Comparison of ENCODE assay signal across 24 cellular contexts in genomic region chr19:19315444-19315843, GRCh38. TPM values are rescaled to one million over a fixed set of nuclear protein-coding genes. Genes with fewer than 3 reads are reported as not detected.
DNase-seq lines count a peak whose midpoint lies in the region; FAIRE-seq and TF ChIP-seq lines count a peak whose summit lies in the region.
"Had no signal": no experiment of that assay in that cellular context is flagged by ENCODE, and none has a peak within 500 bp of the region (broad histone marks: within the 10 kb centered on the region; RNA-seq: fewer than 3 reads in every experiment).

No MANE protein-coding gene starts in this region.

- H4K20me1 ChIP-seq in BLaER1 treated with 17β-estradiol and CSF1 and Interleukin-3, amounts not matched to agents 10 nM and 100 nM, result peaks cover 0 to 75% (median 34%) of the 10 kb centered on the region in 11 experiments; a peak in 15 of 22 replicates
- H4K20me1 ChIP-seq in OCI-LY3 (ENCODE audit: insufficient read depth, low read length), result peaks cover 5% of the 10 kb centered on the region; the same call in 1 of the 2 replicates
- peaks cover 3 to 6% of the 10 kb centered on the region in 2 experiments for H4K20me1 ChIP-seq in H1 (replicated peaks in 1 of 2; ENCODE audit: control insufficient read depth in 1 of 2, insufficient read depth in 2 of 2, low read length in 2 of 2)

- no peak overlapping the region for H2BK120ac ChIP-seq in H1 (replicated peaks; ENCODE audit: low read depth, low read length)

- no peak overlapping the region for H2AK5ac ChIP-seq in H1 (ENCODE audit: low read depth, low read length)

- no peak overlapping the region for H3K4me3 ChIP-seq in BLaER1 treated with 17β-estradiol and CSF1 and Interleukin-3, amounts not matched to agents 10 nM and 100 nM
- H3K4me3 ChIP-seq in OCI-LY3 (ENCODE audit: low read length), result no peak overlapping the region
- H3K4me3 ChIP-seq in H1 (ENCODE audit: extremely low read depth in 1 of 4, insufficient read depth in 2 of 4, low read depth in 3 of 4, low read length in 4 of 4), result no peak overlapping the region
- H3K4me3 ChIP-seq in HAP-1, result no peak overlapping the region
- H3K4me3 ChIP-seq: A549, dorsolateral prefrontal cortex, gastroesophageal sphincter, neural progenitor cell had no signal

- DNase-seq in NCI-H82 (lab: John Stamatoyannopoulos, UW) (peak; percentile 39), NCI-H82 treated with DMSO at 0.1 percent for 48 hours (lab: John Stamatoyannopoulos, UW; ENCODE audit: unreplicated experiment) (no peak), H1 (ENCODE audit: low read depth in 1 of 2, low spot score in 2 of 2) (no peak), anterior cingulate cortex (lab: John Stamatoyannopoulos, UW) (no peak), HAP-1 (ENCODE audit: low spot score in 2 of 2) (no peak), GM12892 (ENCODE audit: insufficient read length) (no peak)
- DNase-seq: activated CD8-positive, alpha-beta memory T cell treated with anti-CD3 and anti-CD28 coated beads, Interleukin-2, amount 50 U/mL, for 48 hours; DMS79; dorsolateral prefrontal cortex; IMR-90; left colon; midbrain; MM.1S; NCI-H187; SIG-M5; stimulated activated CD4-positive, alpha-beta T cell treated with anti-CD3 and anti-CD28 coated beads, Interleukin-12 subunit alpha, Interleukin-12 subunit beta, amount 100 ng/mL, for 4 hours had no signal

- no peak for TF ChIP-seq EP300 in H1 (IDR thresholded peaks at IDR 0.05; ENCODE audit: borderline replicate concordance in 1 of 2, low read depth in 2 of 2, low read length in 2 of 2)

- TF ChIP-seq RAD21 in H1 (IDR thresholded peaks at IDR 0.05 in 1 of 2, conservative IDR thresholded peaks at IDR 0.05 in 1 of 2; ENCODE audit: low read depth in 2 of 2, low read length in 2 of 2), result peak in 1 of 2 experiments; percentile 18; a peak in 1 of 4 replicates

- H4K5ac ChIP-seq in H1 (ENCODE audit: insufficient read length, low read depth, low read length), result no peak overlapping the region

- H3K79me1 ChIP-seq in H1 (ENCODE audit: low read depth, low read length), result no peaks in the 10 kb centered on the region; the same call in 1 of the 2 replicates

- no peak overlapping the region for H3K27ac ChIP-seq in BLaER1 treated with 17β-estradiol and CSF1 and Interleukin-3, amounts not matched to agents 10 nM and 100 nM
- H3K27ac ChIP-seq in OCI-LY3 (ENCODE audit: low read length) (no peak overlapping the region), H1 (ENCODE audit: low read depth, low read length) (no peak overlapping the region)
- H3K27ac ChIP-seq: A549, dorsolateral prefrontal cortex, gastroesophageal sphincter, neural progenitor cell had no signal

- H3K79me2 ChIP-seq in OCI-LY3 (ENCODE audit: low read length), result peaks cover 29% of the 10 kb centered on the region
- peaks cover 3 to 35% of the 10 kb centered on the region in 2 experiments; a peak in 3 of 4 replicates for H3K79me2 ChIP-seq in H1 (ENCODE audit: control insufficient read depth in 1 of 2, insufficient read depth in 2 of 2, low read length in 2 of 2)

- no peak overlapping the region for H3K56ac ChIP-seq in H1 (replicated peaks; ENCODE audit: insufficient read length, low read depth, low read length)

- H2BK20ac ChIP-seq in H1 (ENCODE audit: low read length), result no peak overlapping the region

- peaks cover 63 to 73% (median 68%) of the 10 kb centered on the region in 11 experiments for H3K36me3 ChIP-seq in BLaER1 treated with 17β-estradiol and CSF1 and Interleukin-3, amounts not matched to agents 10 nM and 100 nM
- H3K36me3 ChIP-seq in OCI-LY3 (replicated peaks; ENCODE audit: low read depth, low read length), result peaks cover 21% of the 10 kb centered on the region
- peaks cover 4 to 41% (median 11%) of the 10 kb centered on the region in 4 experiments; a peak in 6 of 8 replicates for H3K36me3 ChIP-seq in H1 (ENCODE audit: control insufficient read depth in 2 of 4, insufficient read depth in 4 of 4, low read length in 3 of 4)
- peaks cover 27% of the 10 kb centered on the region for H3K36me3 ChIP-seq in HAP-1 (replicated peaks)
- H3K36me3 ChIP-seq: neural progenitor cell had no signal

- H3K18ac ChIP-seq in H1 (ENCODE audit: extremely low read depth, low read length), result no peak overlapping the region

- peak overlapping the region in 6 of 11 experiments; percentile 5 to 49 (median 18); a peak in 3 of 22 replicates for H3K9ac ChIP-seq in BLaER1 treated with 17β-estradiol and CSF1 and Interleukin-3, amounts not matched to agents 10 nM and 100 nM
- H3K9ac ChIP-seq in OCI-LY3 (ENCODE audit: low read length) (no peak overlapping the region), H1 (replicated peaks in 1 of 4; ENCODE audit: extremely low read depth in 1 of 4, low read depth in 3 of 4, low read length in 3 of 4) (no peak overlapping the region)
- H3K9ac ChIP-seq: neural progenitor cell had no signal

- H2BK15ac ChIP-seq in H1 (ENCODE audit: low read length), result no peak overlapping the region

- no peak overlapping the region for H3K4me2 ChIP-seq in BLaER1 treated with 17β-estradiol and CSF1 and Interleukin-3, amounts not matched to agents 10 nM and 100 nM
- H3K4me2 ChIP-seq in OCI-LY3 (ENCODE audit: low read length) (no peak overlapping the region), H1 (ENCODE audit: insufficient read depth in 1 of 2, low read depth in 2 of 2, low read length in 2 of 2) (no peak overlapping the region)
- H3K4me2 ChIP-seq: A549, neural progenitor cell had no signal

- no peak overlapping the region for H4K91ac ChIP-seq in H1 (replicated peaks; ENCODE audit: insufficient read length, low read length)

- no peaks in the 10 kb centered on the region for H3K9me3 ChIP-seq in BLaER1 treated with 17β-estradiol and CSF1 and Interleukin-3, amounts not matched to agents 10 nM and 100 nM (replicated peaks in 1 of 11)
- H3K9me3 ChIP-seq in OCI-LY3 (ENCODE audit: insufficient read depth, low read length), result no peaks in the 10 kb centered on the region
- no peaks in the 10 kb centered on the region for H3K9me3 ChIP-seq in H1 (ENCODE audit: insufficient read depth in 2 of 2, low read depth in 1 of 2, low read length in 1 of 2)
- H3K9me3 ChIP-seq in HAP-1, result no peaks in the 10 kb centered on the region
- H3K9me3 ChIP-seq: A549, gastroesophageal sphincter had no signal

- CTCF ChIA-PET in H1 (lab: Charles Lee; ENCODE audit: partially characterized antibody), result interaction anchor here (0.6 to 2.5 kb wide), 18 partner anchors 9 to 901 kb away, joined by 3 to 11 read pairs (median 3); no protein-coding TSS in a partner anchor

- peaks cover 3% of the 10 kb centered on the region; the same call in 1 of the 2 replicates for H3K23me2 ChIP-seq in H1 (ENCODE audit: low read depth, low read length)

- no peak for TF ChIP-seq POLR2A in H1 (IDR thresholded peaks at IDR 0.05; ENCODE audit: control extremely low read depth in 1 of 2, low read depth in 2 of 2, low read length in 2 of 2)
- TF ChIP-seq POLR2A in GM12892 (IDR thresholded peaks at IDR 0.05; ENCODE audit: low read depth, low read length), result no peak

- no peak overlapping the region for H2BK12ac ChIP-seq in H1 (ENCODE audit: low read depth, low read length)

- in situ Hi-C loops in HAP-1 (cut with MboI; ENCODE audit: low sequenced_read_pairs), result no loop called here

- no peak overlapping the region for H3K14ac ChIP-seq in H1 (ENCODE audit: insufficient read length)

- TF ChIP-seq CTCF in OCI-LY3 (IDR thresholded peaks at IDR 0.05; ENCODE audit: low read depth, low read length) (peak; percentile 29; the same call in 1 of the 2 replicates), H1 (IDR thresholded peaks at IDR 0.05; ENCODE audit: control extremely low read depth in 1 of 3, insufficient read depth in 1 of 3, low read depth in 1 of 3, low read length in 3 of 3) (peak; percentile 24 to 32 (median 29))

- no peak overlapping the region for H2BK5ac ChIP-seq in H1 (ENCODE audit: low read depth, low read length)

- peaks cover 12 to 22% (median 16%) of the 10 kb centered on the region in 10 experiments for H3K4me1 ChIP-seq in BLaER1 treated with 17β-estradiol and CSF1 and Interleukin-3, amounts not matched to agents 10 nM and 100 nM
- H3K4me1 ChIP-seq in OCI-LY3 (ENCODE audit: low read length) (peaks cover 10% of the 10 kb centered on the region), H1 (replicated peaks in 1 of 4; ENCODE audit: control insufficient read depth in 3 of 4, insufficient read depth in 4 of 4, low read length in 3 of 4) (peaks cover 0 to 4% (median 1%) of the 10 kb centered on the region in 4 experiments; a peak in 1 of 7 replicates), HAP-1 (peaks cover 3% of the 10 kb centered on the region)

- no peaks in the 10 kb centered on the region for H3K27me3 ChIP-seq in BLaER1 treated with 17β-estradiol and CSF1 and Interleukin-3, amounts not matched to agents 10 nM and 100 nM
- H3K27me3 ChIP-seq in OCI-LY3 (ENCODE audit: low read depth, low read length), result no peaks in the 10 kb centered on the region
- H3K27me3 ChIP-seq in H1 (replicated peaks in 1 of 4; ENCODE audit: control insufficient read depth in 3 of 4, extremely low read depth in 1 of 4, insufficient read depth in 3 of 4, low read length in 3 of 4), result no peaks in the 10 kb centered on the region
- H3K27me3 ChIP-seq in HAP-1 (ENCODE audit: low read depth), result no peaks in the 10 kb centered on the region
- H3K27me3 ChIP-seq: dorsolateral prefrontal cortex, gastroesophageal sphincter, neural progenitor cell had no signal

- POLR2A ChIA-PET in H1 (lab: Charles Lee; ENCODE audit: partially characterized antibody), result interaction anchor here (0.6 to 1.3 kb wide), 7 partner anchors 9 to 122 kb away, joined by 3 to 5 read pairs (median 3); no protein-coding TSS in a partner anchor

- H3K4ac ChIP-seq in H1 (replicated peaks; ENCODE audit: insufficient read length, low read depth, low read length), result no peak overlapping the region

- no peak for FAIRE-seq in H1 (lab: Jason Lieb, UNC)
- FAIRE-seq in GM12892 (lab: Jason Lieb, UNC), result no peak
- FAIRE-seq: A549, bronchial epithelial cell had no signal

- WGBS in H1 (ENCODE audit: extremely low coverage in 1 of 2, insufficient coverage in 1 of 2, insufficient read length in 1 of 2, insufficient replicate concordance in 2 of 2, low coverage in 1 of 2, low lambda C conversion rate in 2 of 2, missing lambda C conversion rate in 1 of 2), 2 experiments, result 85% methylated on average over 2 of the region's 2 CpGs; no CpG with 5 or more reads in 1 of the 2 experiments

- no peak overlapping the region for H2AFZ ChIP-seq in OCI-LY3 (ENCODE audit: low read depth, low read length)
- no peak overlapping the region for H2AFZ ChIP-seq in H1 (ENCODE audit: low read length)
- H2AFZ ChIP-seq: neural progenitor cell had no signal

- H4K8ac ChIP-seq in H1 (ENCODE audit: extremely low read depth, insufficient read depth, low read length), result no peak overlapping the region

- no peak overlapping the region for H3K23ac ChIP-seq in H1 (ENCODE audit: insufficient read length)

RNA-seq across cellular contexts. Expression of gene SUGP1, which starts 4.9 kb away (rescaled TPM):
- total RNA-seq in H1 (2021; fragmentation: NEBNext Ultra II Directional; extraction: Animal tissue kit (Norgen Biotek cat#: 25700)), result 65.2 and 70.5 TPM in 2 replicates
- 38.5 and 56.6 TPM in 2 replicates for polyA plus RNA-seq in H1 (2011; rRNA removed)
- 66.9 TPM for polyA plus RNA-seq in H1 (2011; cell fraction: cytosol; rRNA removed)
- polyA plus RNA-seq in H1 (2011; cell fraction: nucleus; rRNA removed), result 143 TPM
- polyA plus RNA-seq in H1 (2012, experiment 1 of 2), result 70.0 to 90.1 TPM (median 81.2 TPM) in 4 replicates
- 41.7 TPM for polyA plus RNA-seq in H1 (2012, experiment 2 of 2)
- polyA plus RNA-seq in H1 (2013, experiment 1 of 2), result 66.1 TPM
- 58.2 TPM for polyA plus RNA-seq in H1 (2013, experiment 2 of 2)
- polyA minus RNA-seq in H1 (2011; rRNA and poly(A)+ RNA removed), result 30.0 and 32.8 TPM in 2 replicates
- polyA minus RNA-seq in H1 (2011; cell fraction: cytosol; rRNA and poly(A)+ RNA removed), result 30.8 TPM
- polyA minus RNA-seq in H1 (2011; cell fraction: nucleus; rRNA and poly(A)+ RNA removed), result 44.9 TPM
- polyA plus RNA-seq in GM12892 (2012; ENCODE audit: missing spikeins), result 21.5 TPM

RNA-seq across cellular contexts. Expression of gene MAU2, which starts 5.2 kb away (rescaled TPM):
- 40.8 TPM in 2 replicates for total RNA-seq in H1 (2021; fragmentation: NEBNext Ultra II Directional; extraction: Animal tissue kit (Norgen Biotek cat#: 25700))
- 32.0 and 43.7 TPM in 2 replicates for polyA plus RNA-seq in H1 (2011; rRNA removed)
- polyA plus RNA-seq in H1 (2011; cell fraction: cytosol; rRNA removed), result 32.1 TPM
- 98.5 TPM for polyA plus RNA-seq in H1 (2011; cell fraction: nucleus; rRNA removed)
- 23.0 to 31.5 TPM (median 28.2 TPM) in 4 replicates for polyA plus RNA-seq in H1 (2012, experiment 1 of 2)
- polyA plus RNA-seq in H1 (2012, experiment 2 of 2), result 16.4 TPM
- polyA plus RNA-seq in H1 (2013, experiment 1 of 2), result 16.2 TPM
- 13.9 TPM for polyA plus RNA-seq in H1 (2013, experiment 2 of 2)
- 87.6 and 99.4 TPM in 2 replicates for polyA minus RNA-seq in H1 (2011; rRNA and poly(A)+ RNA removed)
- polyA minus RNA-seq in H1 (2011; cell fraction: cytosol; rRNA and poly(A)+ RNA removed), result 42.6 TPM
- 79.4 TPM for polyA minus RNA-seq in H1 (2011; cell fraction: nucleus; rRNA and poly(A)+ RNA removed)
- 19.7 TPM for polyA plus RNA-seq in GM12892 (2012; ENCODE audit: missing spikeins)

RNA-seq across cellular contexts. Expression of gene TM6SF2, which starts 42.3 kb away (rescaled TPM):
- total RNA-seq in H1 (2021; fragmentation: NEBNext Ultra II Directional; extraction: Animal tissue kit (Norgen Biotek cat#: 25700)), result 5.3 and 6.5 TPM in 2 replicates
- polyA plus RNA-seq in H1 (2011; rRNA removed), result 10.1 and 12.9 TPM in 2 replicates
- polyA plus RNA-seq in H1 (2011; cell fraction: cytosol; rRNA removed), result 7.7 TPM
- polyA plus RNA-seq in H1 (2011; cell fraction: nucleus; rRNA removed), result 23.1 TPM
- 2.8 to 9.1 TPM (median 6.3 TPM) in 4 replicates for polyA plus RNA-seq in H1 (2012, experiment 1 of 2)
- polyA plus RNA-seq in H1 (2012, experiment 2 of 2), result 5.6 TPM
- 6.5 TPM for polyA plus RNA-seq in H1 (2013, experiment 1 of 2)
- polyA plus RNA-seq in H1 (2013, experiment 2 of 2), result 5.9 TPM
- 3.7 TPM in 2 replicates for polyA minus RNA-seq in H1 (2011; rRNA and poly(A)+ RNA removed)
- 2.5 TPM for polyA minus RNA-seq in H1 (2011; cell fraction: cytosol; rRNA and poly(A)+ RNA removed)
- 3.7 TPM for polyA minus RNA-seq in H1 (2011; cell fraction: nucleus; rRNA and poly(A)+ RNA removed)
- polyA plus RNA-seq in GM12892 (2012; ENCODE audit: missing spikeins), result not detected
- total RNA-seq: bronchial epithelial cell; gastroesophageal sphincter; T-helper 2 cell treated with Interferon-gamma antibody and Interleukin-4, amounts not matched to agents 100 ng/mL and 5 ng/mL, for 36 hours had no signal
- polyA plus RNA-seq: CD14-positive monocyte had no signal

Comparison
In these comparisons a context has a peak if more than half of its experiments do, and no peak if none do; other contexts are left out.
1. H3K9ac ChIP-seq: peak in BLaER1 treated with 17β-estradiol and CSF1 and Interleukin-3, amounts not matched to agents 10 nM and 100 nM (6 of 11); none in OCI-LY3 (single experiment) and H1 (0 of 4).